ENCODE assay signal across 25 cellular contexts in the genomic region with DNA sequence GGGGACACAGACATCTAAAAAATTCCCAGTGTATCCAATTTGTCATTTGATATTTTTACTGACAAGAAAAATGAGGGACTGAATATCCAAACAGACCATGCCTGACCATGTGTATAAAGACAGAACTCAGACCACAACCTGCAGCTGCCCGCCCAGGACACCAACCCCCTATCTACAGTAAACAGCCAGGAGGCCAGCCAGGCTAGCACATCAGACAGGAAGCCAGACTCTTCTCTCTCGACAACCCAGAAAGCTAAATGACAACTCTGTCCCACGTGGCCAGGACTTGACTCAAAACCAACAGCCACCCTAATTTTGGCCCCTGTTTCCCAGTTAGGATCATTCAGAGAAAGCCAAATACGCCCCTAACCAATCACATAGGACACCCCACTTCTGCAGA. TPM values are rescaled to one million over a fixed set of nuclear protein-coding genes. Genes with fewer than 3 reads are reported as not detected.
DNase-seq lines count a peak whose midpoint lies in the region; ATAC-seq and TF ChIP-seq lines count a peak whose summit lies in the region.
"Had no signal": no experiment of that assay in that cellular context is flagged by ENCODE, and none has a peak within 500 bp of the region (broad histone marks: within the 10 kb centered on the region; RNA-seq: fewer than 3 reads in every experiment).

No MANE protein-coding gene starts in this region.

- no TSS peak for BruUV-seq in PC-9 (replicated peaks; lab: Mats Ljungman, UMichigan)

- CTCF ChIA-PET in HEK293 (lab: Yijun Ruan, JAX) = no interaction called here
- CTCF ChIA-PET in PC-9 (lab: Charles Lee) = no interaction called here
- CTCF ChIA-PET in CD4-positive, alpha-beta memory T cell (lab: Charles Lee; ENCODE audit: partially characterized antibody) = interaction anchor here (0.6 to 1.2 kb wide), 4 partner anchors 14 to 1809 kb away, joined by 3 read pairs; a partner anchor contains a TSS

- H3K4me1 Mint-ChIP-seq in nephron = peaks cover 39% of the 10 kb centered on the region
- H3K4me1 Mint-ChIP-seq in CD4-positive, alpha-beta memory T cell = peaks cover 13 to 41% (median 14%) of the 10 kb centered on the region in 4 donors

- H3K4me2 ChIP-seq in PC-9 = peak overlapping the region; percentile 34

- H3K4me3 ChIP-seq in HEK293 (ENCODE audit: low read depth, low read length) (no peak overlapping the region), PC-9 (no peak overlapping the region), choroid plexus epithelial cell (ENCODE audit: low read depth, low read length) (no peak overlapping the region)
- H3K4me3 ChIP-seq in CD4-positive, alpha-beta memory T cell (ENCODE audit: low read length in 2 of 2) = no peak overlapping the region
- H3K4me3 ChIP-seq: lung, upper lobe of left lung had no signal

- H3K27ac ChIP-seq in HEK293 (ENCODE audit: extremely low read depth, low read depth, low read length) = no peak overlapping the region
- peak overlapping the region; percentile 43 for H3K27ac ChIP-seq in PC-9
- H3K27ac ChIP-seq in CD4-positive, alpha-beta memory T cell (ENCODE audit: low read depth, low read length) = no peak overlapping the region
- H3K27ac ChIP-seq: neutrophil, upper lobe of left lung had no signal

- H2AFZ ChIP-seq in PC-9 = no peak overlapping the region

- DNase-seq in PC-9 = no peak
- peak; percentile 27 for DNase-seq in choroid plexus epithelial cell (ENCODE audit: low read depth)
- no peak for DNase-seq in CD4-positive, alpha-beta memory T cell
- no peak for DNase-seq in DMS53 (lab: John Stamatoyannopoulos, UW)
- DNase-seq in T-helper 1 cell = no peak
- DNase-seq: activated CD4-positive, alpha-beta T cell treated with anti-CD3 and anti-CD28 coated beads for 4 hours; activated naive CD4-positive, alpha-beta T cell treated with anti-CD3 and anti-CD28 coated beads for 36 hours; activated T-cell treated with anti-CD3 and anti-CD28 coated beads, Interleukin-2, amount 50 U/mL, for 24 hours; CD8-positive, alpha-beta T cell; cortex of kidney; endodermal cell; GDM1; KG1; NCI-H187 treated with DMSO at 0.1 percent for 48 hours; NCI-H82; OCI-M1; SHP77; small intestine; stimulated activated CD4-positive, alpha-beta T cell treated with anti-CD3 and anti-CD28 coated beads, Interleukin-1b, Interleukin-23, amount 100 ng/mL, for 48 hours; upper lobe of left lung had no signal

- no peaks in the 10 kb centered on the region for H3K9me3 Mint-ChIP-seq in nephron
- H3K9me3 Mint-ChIP-seq in CD4-positive, alpha-beta memory T cell = peaks cover 0 to 3% (median 0%) of the 10 kb centered on the region in 8 donors
- H3K9me3 Mint-ChIP-seq: activated naive CD4-positive, alpha-beta T cell treated with anti-CD3 and anti-CD28 coated beads for 36 hours had no signal

- H3K79me2 ChIP-seq in PC-9 (ENCODE audit: low read depth) = peaks cover 98% of the 10 kb centered on the region

- peaks cover 20% of the 10 kb centered on the region for H3F3A ChIP-seq in PC-9 (ENCODE audit: insufficient read depth, low read depth)

- H3K36me3 ChIP-seq in HEK293 (ENCODE audit: control insufficient read depth in 2 of 2, insufficient read depth in 1 of 2, low read length in 2 of 2) (no peaks in the 10 kb centered on the region), PC-9 (ENCODE audit: low read depth) (no peaks in the 10 kb centered on the region; the same call in 1 of the 2 replicates)
- no peaks in the 10 kb centered on the region for H3K36me3 ChIP-seq in CD4-positive, alpha-beta memory T cell (ENCODE audit: insufficient read depth, low read length)
- H3K36me3 ChIP-seq: neutrophil, upper lobe of left lung had no signal

- H4K20me1 ChIP-seq in PC-9 (ENCODE audit: insufficient read depth) = peaks cover 86% of the 10 kb centered on the region

- no peaks in the 10 kb centered on the region for H3K9me3 ChIP-seq in HEK293 (ENCODE audit: control insufficient read depth, insufficient read depth, low read depth, low read length)
- no peaks in the 10 kb centered on the region for H3K9me3 ChIP-seq in PC-9 (ENCODE audit: insufficient read depth, low read depth)
- no peaks in the 10 kb centered on the region for H3K9me3 ChIP-seq in CD4-positive, alpha-beta memory T cell (ENCODE audit: control insufficient read depth in 1 of 2, low read length in 2 of 2)
- H3K9me3 ChIP-seq: neutrophil, upper lobe of left lung had no signal

- H3K4me1 ChIP-seq in HEK293 (ENCODE audit: control insufficient read depth, insufficient read depth, low read length) (no peaks in the 10 kb centered on the region), PC-9 (replicated peaks; ENCODE audit: insufficient read depth) (peaks cover 34% of the 10 kb centered on the region)
- no peaks in the 10 kb centered on the region for H3K4me1 ChIP-seq in CD4-positive, alpha-beta memory T cell (ENCODE audit: insufficient read depth, low read length)

- POLR2A ChIA-PET in HEK293 (lab: Yijun Ruan, JAX) (no interaction called here), PC-9 (lab: Charles Lee; ENCODE audit: unreplicated experiment) (no interaction called here)
- POLR2A ChIA-PET in CD4-positive, alpha-beta memory T cell (lab: Charles Lee; ENCODE audit: partially characterized antibody) = no interaction called here

- H3K9me2 ChIP-seq in PC-9 (ENCODE audit: insufficient read depth) = no peaks in the 10 kb centered on the region

- no peaks in the 10 kb centered on the region for H3K27me3 Mint-ChIP-seq in nephron (ENCODE audit: low read depth)
- no peaks in the 10 kb centered on the region for H3K27me3 Mint-ChIP-seq in CD4-positive, alpha-beta memory T cell
- H3K27me3 Mint-ChIP-seq: activated T-cell treated with anti-CD3 and anti-CD28 coated beads, Interleukin-2, amount 50 U/mL, for 24 hours had no signal

- peaks cover 18% of the 10 kb centered on the region for H3K36me3 Mint-ChIP-seq in nephron (ENCODE audit: low read depth)
- peaks cover 2 to 6% of the 10 kb centered on the region in 2 donors for H3K36me3 Mint-ChIP-seq in CD4-positive, alpha-beta memory T cell

- no peak overlapping the region for H3K4me3 Mint-ChIP-seq in nephron
- H3K4me3 Mint-ChIP-seq in CD4-positive, alpha-beta memory T cell = no peak overlapping the region
- H3K4me3 Mint-ChIP-seq: activated naive CD4-positive, alpha-beta T cell treated with anti-CD3 and anti-CD28 coated beads for 36 hours; activated T-cell treated with anti-CD3 and anti-CD28 coated beads, Interleukin-2, amount 50 U/mL, for 24 hours; CD8-positive, alpha-beta T cell; endodermal cell had no signal

- peak overlapping the region; percentile 57 to 91 (median 78) for H3K27ac Mint-ChIP-seq in nephron
- peak overlapping the region in 1 of 7 donors; percentile 47 for H3K27ac Mint-ChIP-seq in CD4-positive, alpha-beta memory T cell
- H3K27ac Mint-ChIP-seq: activated naive CD4-positive, alpha-beta T cell treated with anti-CD3 and anti-CD28 coated beads for 36 hours; activated T-cell treated with anti-CD3 and anti-CD28 coated beads, Interleukin-2, amount 50 U/mL, for 24 hours; CD8-positive, alpha-beta T cell; endodermal cell had no signal

- H3K27me3 ChIP-seq in PC-9 (ENCODE audit: insufficient read depth, low read depth) = no peaks in the 10 kb centered on the region
- no peaks in the 10 kb centered on the region for H3K27me3 ChIP-seq in CD4-positive, alpha-beta memory T cell (ENCODE audit: insufficient read depth, low read length)
- H3K27me3 ChIP-seq: neutrophil, upper lobe of left lung had no signal

- no peak for TF ChIP-seq CTCF in HEK293 (tag by site-specific recombination; IDR thresholded peaks at IDR 0.05)
- no peak for TF ChIP-seq CTCF in PC-9 (conservative IDR thresholded peaks at IDR 0.05)
- TF ChIP-seq CTCF in choroid plexus epithelial cell (conservative IDR thresholded peaks at IDR 0.05; ENCODE audit: low read depth, low read length) = no peak
- no peak for TF ChIP-seq CTCF in nephron (IDR thresholded peaks at IDR 0.05; ENCODE audit: unreplicated experiment in 3 of 3)

- intact Hi-C loops in PC-9 (cut with micrococcal nuclease; ENCODE audit: unreplicated experiment) = loop anchor here (1.0 to 2.0 kb wide), 2 partner anchors 40 to 48 kb away; no protein-coding TSS in a partner anchor
- intact Hi-C loops in CD4-positive, alpha-beta memory T cell (cut with micrococcal nuclease) = no loop called here

- ATAC-seq in HG03045 (IDR thresholded peaks at IDR 0.05; ENCODE audit: unreplicated experiment) = no peak
- ATAC-seq: CD8-positive, alpha-beta T cell had no signal

TF ChIP-seq in HEK293, 187 proteins besides CTCF, POLR2A, EP300 and RAD21:
- TF ChIP-seq SETDB1 (IDR thresholded peaks at IDR 0.05; ENCODE audit: insufficient read length, low read length) (peak; percentile 66), GLI2 (tag by site-specific recombination; IDR thresholded peaks at IDR 0.05; ENCODE audit: borderline replicate concordance, low read depth) (no peak)

RNA-seq across cellular contexts. Expression of a gene that starts 15.1 kb away (rescaled TPM):
- 69.6 and 84.1 TPM in 2 replicates for total RNA-seq in PC-9 (2021)
- 10 to 100 TPM; 18.8 to 21.8 TPM for total RNA-seq in CD4-positive, alpha-beta memory T cell
- 1 to 10 TPM in 1 of 2 donors, under 1 TPM in 1; 0.95 to 6.3 TPM for polyA plus RNA-seq in CD4-positive, alpha-beta memory T cell
